In genomic region chr13:34035178-34035577, GRCh38 we compare ENCODE assay signal across 24 cellular contexts.
"Had no signal": no experiment of that assay in that cellular context is flagged by ENCODE, and none has a peak within 500 bp of the region (broad histone marks: within the 10 kb centered on the region; RNA-seq: fewer than 3 reads in every experiment).

No MANE protein-coding gene starts in this region.

- H3K4me1 ChIP-seq: adrenal gland, body of pancreas had no signal

- H3K27me3 Mint-ChIP-seq: activated T-cell treated with anti-CD3 and anti-CD28 coated beads, Interleukin-2, amount 50 U/mL, for 24 hours had no signal

- H3K27me3 ChIP-seq: adrenal gland, body of pancreas had no signal

- DNase-seq: activated CD4-positive, alpha-beta T cell treated with anti-CD3 and anti-CD28 coated beads, Interleukin-2, amount 10 ng/mL, durations not matched to agents 24 days and 14 days; activated CD4-positive, alpha-beta T cell treated with anti-CD3 and anti-CD28 coated beads, Interleukin-2, amount 50 U/mL, for 4 hours; activated CD8-positive, alpha-beta T cell treated with anti-CD3 and anti-CD28 coated beads, Interleukin-2, amount 10 ng/mL, durations not matched to agents 7 days and 5 days; activated gamma-delta T cell; activated naive CD4-positive, alpha-beta T cell treated with Interleukin-2 at 50 U/mL for 16 hours; activated T-cell treated with anti-CD3 and anti-CD28 coated beads, Interleukin-2, amount 50 U/mL, for 24 hours; body of pancreas; caudate nucleus; cerebellar nuclear complex; NCI-H1105; NCI-H1417 treated with DMSO at 0.1 percent for 48 hours; NCI-H1930; NCI-H2081 treated with DMSO at 0.1 percent for 48 hours; NCI-H345; NCI-H526; NCI-H748 treated with DMSO at 0.1 percent for 48 hours; NK-92 treated with Interleukin-12 subunit alpha and Interleukin-12 subunit beta, amount 100 ng/mL, for 24 hours; SHP77 treated with DMSO at 0.1 percent for 48 hours; T1000 had no signal

- H3K9me3 ChIP-seq: adrenal gland, body of pancreas had no signal

- H3K27ac ChIP-seq: body of pancreas, KMS-11 had no signal

- H3K9ac ChIP-seq: KMS-11 had no signal

- H3K4me2 ChIP-seq: KMS-11 had no signal

- H3K36me3 ChIP-seq: adrenal gland had no signal

- H3K4me3 ChIP-seq: adrenal gland, body of pancreas had no signal

- FAIRE-seq: astrocyte had no signal

- H3K4me3 Mint-ChIP-seq: activated CD4-positive, alpha-beta T cell treated with anti-CD3 and anti-CD28 coated beads, Interleukin-2, amount 10 ng/mL, durations not matched to agents 24 days and 14 days; activated CD8-positive, alpha-beta T cell treated with anti-CD3 and anti-CD28 coated beads, Interleukin-2, amount 10 ng/mL, durations not matched to agents 7 days and 5 days; activated naive CD4-positive, alpha-beta T cell treated with anti-CD3 and anti-CD28 coated beads, Interleukin-2, amount 50 U/mL, for 24 hours; activated T-cell treated with anti-CD3 and anti-CD28 coated beads, Interleukin-2, amount 50 U/mL, for 24 hours had no signal

- H3K9me3 Mint-ChIP-seq: activated CD4-positive, alpha-beta T cell treated with anti-CD3 and anti-CD28 coated beads, Interleukin-2, amount 10 ng/mL, durations not matched to agents 24 days and 14 days; activated naive CD4-positive, alpha-beta T cell treated with anti-CD3 and anti-CD28 coated beads, Interleukin-2, amount 50 U/mL, for 24 hours; activated T-cell treated with anti-CD3 and anti-CD28 coated beads, Interleukin-2, amount 50 U/mL, for 24 hours had no signal

- ATAC-seq: activated CD8-positive, alpha-beta T cell treated with anti-CD3 and anti-CD28 coated beads, Interleukin-2, amount 10 ng/mL, durations not matched to agents 7 days and 5 days; body of pancreas had no signal

- H3K27ac Mint-ChIP-seq: activated CD4-positive, alpha-beta T cell treated with anti-CD3 and anti-CD28 coated beads, Interleukin-2, amount 10 ng/mL, durations not matched to agents 24 days and 14 days; activated CD8-positive, alpha-beta T cell treated with anti-CD3 and anti-CD28 coated beads, Interleukin-2, amount 10 ng/mL, durations not matched to agents 7 days and 5 days; activated naive CD4-positive, alpha-beta T cell treated with anti-CD3 and anti-CD28 coated beads, Interleukin-2, amount 50 U/mL, for 24 hours; activated T-cell treated with anti-CD3 and anti-CD28 coated beads, Interleukin-2, amount 50 U/mL, for 24 hours; activated T-helper 2 cell treated with anti-CD3 and anti-CD28 coated beads, Interferon-gamma antibody, Interleukin-2, Interleukin-4, amounts not matched to agents 10 μg/mL and 5 μg/mL and 100 μg/mL, durations not matched to agents 14 hours and 24 hours and 36 hours had no signal

- H3K36me3 Mint-ChIP-seq: activated naive CD4-positive, alpha-beta T cell treated with anti-CD3 and anti-CD28 coated beads, Interleukin-2, amount 50 U/mL, for 24 hours had no signal

- H3K4me1 Mint-ChIP-seq: activated CD4-positive, alpha-beta T cell treated with anti-CD3 and anti-CD28 coated beads, Interleukin-2, amount 10 ng/mL, durations not matched to agents 24 days and 14 days; activated naive CD4-positive, alpha-beta T cell treated with anti-CD3 and anti-CD28 coated beads, Interleukin-2, amount 50 U/mL, for 24 hours had no signal
